In genomic region chr9:130183133-130183762, GRCh38 we compare ENCODE assay signal across 8 cellular contexts. TPM values are rescaled to one million over a fixed set of nuclear protein-coding genes. Genes with fewer than 3 reads are reported as not detected.
DNase-seq lines count a peak whose midpoint lies in the region; ATAC-seq and TF ChIP-seq lines count a peak whose summit lies in the region.

No MANE protein-coding gene starts in this region.

- no peak overlapping the region for H2BK15ac ChIP-seq in H9 (ENCODE audit: low read depth, low read length)

- H3K79me2 ChIP-seq in H9 (ENCODE audit: insufficient read depth, low read length): no peaks in the 10 kb centered on the region; the same call in 1 of the 2 replicates

- H2BK12ac ChIP-seq in H9 (ENCODE audit: insufficient read length, low read depth, low read length): no peak overlapping the region

- no peaks in the 10 kb centered on the region for H3K23me2 ChIP-seq in H9 (ENCODE audit: insufficient read length, low read depth, low read length, poor library complexity, severe bottlenecking)

- DNase-seq in H9 (no peak), amniotic stem cell (lab: John Stamatoyannopoulos, UW) (peak; percentile 56), smooth muscle cell of the brain vasculature (ENCODE audit: low read depth, low spot score) (peak; percentile 52), OCI-M1 (lab: John Stamatoyannopoulos, UW) (no peak)
- no peak for DNase-seq in stimulated activated CD4-positive, alpha-beta T cell treated with anti-CD3 and anti-CD28 coated beads, Interleukin-2, amount 100 ng/mL, for 24 hours
- no peak for DNase-seq in stimulated activated CD8-positive, alpha-beta memory T cell treated with anti-CD3 and anti-CD28 coated beads, Interleukin-4, amount 100 ng/mL, for 48 hours

- H3K9me3 ChIP-seq in H9 (ENCODE audit: control insufficient read depth, low read depth, low read length) (no peaks in the 10 kb centered on the region), iPS-15b (ENCODE audit: control insufficient read depth, insufficient read depth, low read length) (no peaks in the 10 kb centered on the region)

- H3K9ac ChIP-seq in H9 (ENCODE audit: extremely low read depth, insufficient read length, low read length) (no peak overlapping the region), iPS-15b (ENCODE audit: low read depth, low read length) (peak overlapping the region; percentile 60)

- H4K5ac ChIP-seq in H9 (ENCODE audit: insufficient read length, low read depth, low read length): no peak overlapping the region

- no peak overlapping the region for H2AK5ac ChIP-seq in H9 (ENCODE audit: insufficient read length, low read length)

- peaks cover 34 to 51% of the 10 kb centered on the region in 2 experiments for H3K4me1 Mint-ChIP-seq in H9

- WGBS in H9 (ENCODE audit: extremely low coverage, insufficient read length, low lambda C conversion rate): no CpG with 5 or more reads among the region's 7 CpGs

- no peak overlapping the region for H2AFZ ChIP-seq in H9 (ENCODE audit: low read length)

- no peak for ATAC-seq in GM19395 (IDR thresholded peaks at IDR 0.05; ENCODE audit: unreplicated experiment)

- no peak overlapping the region for H3T11ph ChIP-seq in H9 (ENCODE audit: low read length)

- no peak overlapping the region for H2BK5ac ChIP-seq in H9 (ENCODE audit: insufficient read length, low read length)

- TF ChIP-seq CTCF in H9 (conservative IDR thresholded peaks at IDR 0.05): no peak

- H3K27me3 ChIP-seq in H9 (ENCODE audit: insufficient read depth, low read length): no peaks in the 10 kb centered on the region
- H3K27me3 ChIP-seq in iPS-15b (ENCODE audit: control insufficient read depth, insufficient read depth, low read length): no peaks in the 10 kb centered on the region

- H3K79me1 ChIP-seq in H9 (ENCODE audit: insufficient read depth, low read depth, low read length, poor library complexity, severe bottlenecking): no peaks in the 10 kb centered on the region

- no peak overlapping the region for H3K4me3 ChIP-seq in iPS-15b (ENCODE audit: low read depth, low read length)

- H3K36me3 ChIP-seq in iPS-15b (ENCODE audit: control insufficient read depth, insufficient read depth, low read length): peaks cover 5% of the 10 kb centered on the region

- H3K36me3 Mint-ChIP-seq in H9 (ENCODE audit: insufficient read depth in 1 of 3, low read depth in 3 of 3): no peaks in the 10 kb centered on the region

- peak overlapping the region; percentile 45 to 94 (median 87); a peak in 5 of 7 replicates for H3K27ac Mint-ChIP-seq in H9

- no peaks in the 10 kb centered on the region; the same call in 1 of the 2 replicates for H3K27me3 Mint-ChIP-seq in H9 (ENCODE audit: low read depth)

- H2BK20ac ChIP-seq in H9 (ENCODE audit: low read depth, low read length, poor library complexity, severe bottlenecking): no peak overlapping the region

- H4K91ac ChIP-seq in H9 (ENCODE audit: insufficient read length, low read depth, low read length): no peak overlapping the region

- H3K4me1 ChIP-seq in H9 (ENCODE audit: insufficient read depth, low read length): peaks cover 3% of the 10 kb centered on the region; the same call in 1 of the 2 replicates
- H3K4me1 ChIP-seq in iPS-15b (ENCODE audit: control insufficient read depth, insufficient read depth, low read length): peaks cover 8% of the 10 kb centered on the region

- no peak overlapping the region for H4K8ac ChIP-seq in H9 (replicated peaks; ENCODE audit: insufficient read length, low read depth, low read length)

- H3K27ac ChIP-seq in H9 (ENCODE audit: insufficient read length, low read depth, low read length): no peak overlapping the region

- H3K4me2 ChIP-seq in H9 (ENCODE audit: insufficient read depth, insufficient read length, low read length): no peak overlapping the region

- no peak overlapping the region for H3K18ac ChIP-seq in H9 (ENCODE audit: insufficient read length, low read depth, low read length)

- peak overlapping the region; percentile 39; the same call in 1 of the 2 replicates for H3K14ac ChIP-seq in H9 (ENCODE audit: insufficient read depth, low read length)

- H3K4me3 Mint-ChIP-seq in H9: no peak overlapping the region

- no peak overlapping the region for H3K4ac ChIP-seq in H9 (ENCODE audit: low read depth, low read length)

- H3K9me3 Mint-ChIP-seq in H9: no peaks in the 10 kb centered on the region

- H4K20me1 ChIP-seq in H9 (ENCODE audit: control insufficient read depth, insufficient read depth, insufficient read length): no peaks in the 10 kb centered on the region

- no peak overlapping the region for H3K56ac ChIP-seq in H9 (ENCODE audit: insufficient read length, low read depth, low read length)

- no peak overlapping the region for H3K23ac ChIP-seq in H9 (ENCODE audit: insufficient read length, low read depth, low read length)

- no peak overlapping the region for H2BK120ac ChIP-seq in H9 (ENCODE audit: low read depth, low read length, poor library complexity, severe bottlenecking)

RNA-seq across cellular contexts. Expression of gene NCS1, which starts 11.0 kb away (rescaled TPM):
- 35.0 and 38.1 TPM in 2 replicates for total RNA-seq in H9 (2021)

Comparison
In these comparisons a context has a peak if more than half of its experiments do, and no peak if none do; other contexts are left out.
1. DNase-seq: peak in amniotic stem cell (single experiment) and smooth muscle cell of the brain vasculature (single experiment); none in H9 (single experiment), OCI-M1 (single experiment), stimulated activated CD4-positive, alpha-beta T cell treated with anti-CD3 and anti-CD28 coated beads, Interleukin-2, amount 100 ng/mL, for 24 hours (0 of 2) and stimulated activated CD8-positive, alpha-beta memory T cell treated with anti-CD3 and anti-CD28 coated beads, Interleukin-4, amount 100 ng/mL, for 48 hours (single experiment).